Comparison of ENCODE assay signal across 8 cellular contexts in the genomic region with DNA sequence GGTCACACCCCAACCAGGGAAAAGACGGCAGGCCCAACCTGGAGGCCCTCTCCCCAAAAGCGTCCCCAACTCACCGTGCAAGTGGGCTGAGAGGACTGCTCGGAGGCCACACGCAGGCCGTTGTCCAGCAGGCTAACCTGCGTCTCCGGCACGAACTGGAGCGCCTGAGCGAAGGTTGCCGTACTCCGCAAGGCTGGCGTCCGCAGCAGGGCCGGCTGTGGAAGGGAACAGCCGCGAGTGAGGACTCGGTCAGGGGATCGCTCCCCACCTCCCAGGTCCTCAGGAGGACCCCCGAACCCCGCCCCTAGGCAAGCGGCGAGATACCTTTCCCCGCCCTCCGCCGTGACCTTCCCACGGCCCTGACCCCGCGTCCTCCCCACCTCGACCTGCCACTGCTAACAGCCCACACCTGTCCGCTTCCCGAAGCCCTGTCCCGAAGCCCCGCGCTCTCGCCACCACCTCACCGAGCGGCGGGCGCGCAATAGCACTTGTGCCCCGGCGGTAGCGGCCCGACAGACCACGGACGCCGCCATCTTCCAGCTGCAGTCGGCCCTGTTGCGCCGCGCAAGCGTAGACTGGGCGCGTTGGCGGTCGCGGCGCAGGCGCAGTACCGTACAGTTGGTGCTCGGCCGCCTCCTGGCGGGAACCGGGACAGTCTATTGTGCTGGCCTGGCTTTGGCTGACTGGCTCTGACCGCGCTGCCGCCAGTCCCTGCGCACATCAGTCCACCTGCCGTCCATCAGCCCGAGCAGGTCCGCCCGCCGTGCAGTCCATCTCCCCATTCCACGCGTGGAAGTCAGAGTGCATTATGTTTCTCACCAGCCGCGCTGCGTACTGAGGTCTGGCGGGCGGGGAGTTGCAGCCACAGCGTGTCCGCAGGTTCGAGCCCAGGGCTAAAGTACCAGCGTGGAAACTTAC. TPM values are rescaled to one million over a fixed set of nuclear protein-coding genes. Genes with fewer than 3 reads are reported as not detected.
DNase-seq lines count a peak whose midpoint lies in the region; ATAC-seq and TF ChIP-seq lines count a peak whose summit lies in the region.

UQCRC1 (minus strand) TSS at position 559 of the 918 bp plus-strand sequence; CDS start at position 533, 26 bp downstream.

- ATAC-seq in GM19324 (IDR thresholded peaks at IDR 0.05; ENCODE audit: low FRiP score, unreplicated experiment) (peak; percentile 96), HG03469 (IDR thresholded peaks at IDR 0.05; ENCODE audit: unreplicated experiment) (peak; percentile 86), left lobe of liver (peak; percentile 98)

- TF ChIP-seq CTCF in C4-2B (conservative IDR thresholded peaks at IDR 0.05): peak; percentile 74

- H3K27ac ChIP-seq in C4-2B: peak within 1 kb of the TSS; percentile 92

- peak; percentile 90 for DNase-seq in NCI-H69 (lab: John Stamatoyannopoulos, UW)
- DNase-seq in activated CD4-positive, alpha-beta T cell treated with anti-CD3 and anti-CD28 coated beads, Interleukin-2, amount 50 U/mL, for 1 hour: peak; percentile 90
- peak; percentile 87 for DNase-seq in dedifferentiated amniotic fluid mesenchymal stem cell (ENCODE audit: extremely low spot score)
- DNase-seq in left lobe of liver (ENCODE audit: low spot score): peak; percentile 95
- DNase-seq in stimulated activated CD4-positive, alpha-beta T cell treated with anti-CD3 and anti-CD28 coated beads, Interleukin-2, amount 100 ng/mL, for 4 hours (ENCODE audit: low read depth): peak; percentile 88

RNA-seq across cellular contexts. Expression of gene UQCRC1, which starts in this region (rescaled TPM):
- 232 TPM for total RNA-seq in left lobe of liver

Comparison
In these comparisons a context has a peak if more than half of its experiments do, and no peak if none do; other contexts are left out.
1. Peak in every context shown above with its lines: DNase-seq, ATAC-seq and H3K27ac ChIP-seq.